In genomic region chr5:135466178-135467050, GRCh38 we compare ENCODE assay signal across 8 cellular contexts. TPM values are rescaled to one million over a fixed set of nuclear protein-coding genes. Genes with fewer than 3 reads are reported as not detected.
DNase-seq lines count a peak whose midpoint lies in the region; TF ChIP-seq lines count a peak whose summit lies in the region.

No MANE protein-coding gene starts in this region.

- H3K4me1 Mint-ChIP-seq in activated T-helper 2 cell treated with anti-CD3 and anti-CD28 coated beads, Interferon-gamma antibody, Interleukin-2, Interleukin-4, amounts not matched to agents 10 μg/mL and 5 μg/mL and 100 μg/mL, durations not matched to agents 14 hours and 24 hours and 36 hours (ENCODE audit: low read depth), result peaks cover 3% of the 10 kb centered on the region

- TF ChIP-seq CTCF in fibroblast of villous mesenchyme (IDR thresholded peaks at IDR 0.05; ENCODE audit: insufficient read depth, low read depth, low read length), result peak; percentile 88

- H3K27me3 Mint-ChIP-seq in activated T-helper 2 cell treated with anti-CD3 and anti-CD28 coated beads, Interferon-gamma antibody, Interleukin-2, Interleukin-4, amounts not matched to agents 10 μg/mL and 5 μg/mL and 100 μg/mL, durations not matched to agents 14 hours and 24 hours and 36 hours (ENCODE audit: low read depth), result peaks cover 39% of the 10 kb centered on the region

- DNase-seq in AML-193 (lab: John Stamatoyannopoulos, UW), result peak; percentile 36 to 42
- peak; percentile 56 for DNase-seq in GM19240 (ENCODE audit: insufficient read length, low spot score)
- peak; percentile 76 for DNase-seq in HuH-7.5 (ENCODE audit: low spot score)
- peak; percentile 51 for DNase-seq in RPMI7951 (ENCODE audit: low read depth)
- DNase-seq in activated T-helper 2 cell treated with anti-CD3 and anti-CD28 coated beads, Interferon-gamma antibody, Interleukin-2, Interleukin-4, amounts not matched to agents 10 μg/mL and 5 μg/mL and 100 μg/mL, durations not matched to agents 14 hours and 24 hours and 36 hours (ENCODE audit: low spot score), result peak; percentile 68
- DNase-seq in fibroblast of villous mesenchyme (ENCODE audit: low read depth), result peak; percentile 68
- peak in 51 of 56 donors; percentile 16 to 86 (median 56) for DNase-seq in nucleus accumbens (lab: John Stamatoyannopoulos, UW)
- DNase-seq in substantia nigra (lab: John Stamatoyannopoulos, UW), result peak in 40 of 49 donors; percentile 22 to 81 (median 62)

- peak overlapping the region; percentile 18 for H3K4me3 Mint-ChIP-seq in activated T-helper 2 cell treated with anti-CD3 and anti-CD28 coated beads, Interferon-gamma antibody, Interleukin-2, Interleukin-4, amounts not matched to agents 10 μg/mL and 5 μg/mL and 100 μg/mL, durations not matched to agents 14 hours and 24 hours and 36 hours (ENCODE audit: low read depth)

- no peaks in the 10 kb centered on the region for H3K36me3 Mint-ChIP-seq in activated T-helper 2 cell treated with anti-CD3 and anti-CD28 coated beads, Interferon-gamma antibody, Interleukin-2, Interleukin-4, amounts not matched to agents 10 μg/mL and 5 μg/mL and 100 μg/mL, durations not matched to agents 14 hours and 24 hours and 36 hours (ENCODE audit: low read depth)

- no peak overlapping the region for H3K27ac Mint-ChIP-seq in activated T-helper 2 cell treated with anti-CD3 and anti-CD28 coated beads, Interferon-gamma antibody, Interleukin-2, Interleukin-4, amounts not matched to agents 10 μg/mL and 5 μg/mL and 100 μg/mL, durations not matched to agents 14 hours and 24 hours and 36 hours

- intact Hi-C loops in activated T-helper 2 cell treated with anti-CD3 and anti-CD28 coated beads, Interferon-gamma antibody, Interleukin-2, Interleukin-4, amounts not matched to agents 10 μg/mL and 5 μg/mL and 100 μg/mL, durations not matched to agents 14 hours and 24 hours and 36 hours (cut with micrococcal nuclease), result loop anchor here (1.0 to 10.0 kb wide), 3 partner anchors 86 to 368 kb away; partner anchors contain the start of gene SLC25A48

- peak overlapping the region; percentile 26 for H3K4me3 ChIP-seq in fibroblast of villous mesenchyme (ENCODE audit: low read depth, low read length)

- no peak overlapping the region for H3K27ac ChIP-seq in substantia nigra (ENCODE audit: low read depth, low read length, poor library complexity, severe bottlenecking)

- no peaks in the 10 kb centered on the region for H3K9me3 Mint-ChIP-seq in activated T-helper 2 cell treated with anti-CD3 and anti-CD28 coated beads, Interferon-gamma antibody, Interleukin-2, Interleukin-4, amounts not matched to agents 10 μg/mL and 5 μg/mL and 100 μg/mL, durations not matched to agents 14 hours and 24 hours and 36 hours

RNA-seq across cellular contexts. Expression of gene TIFAB, which starts 14.3 kb away (rescaled TPM):
- not detected in 2 replicates for total RNA-seq in RPMI7951 (2014; rRNA removed; shearing (Covaris generic))
- not detected in 2 replicates for total RNA-seq in activated T-helper 2 cell treated with anti-CD3 and anti-CD28 coated beads, Interferon-gamma antibody, Interleukin-2, Interleukin-4, amounts not matched to agents 10 μg/mL and 5 μg/mL and 100 μg/mL, durations not matched to agents 14 hours and 24 hours and 36 hours
- not detected in 2 replicates for total RNA-seq in fibroblast of villous mesenchyme

RNA-seq across cellular contexts. Expression of gene DCANP1, which starts 19.3 kb away (rescaled TPM):
- total RNA-seq in RPMI7951 (2014; rRNA removed; shearing (Covaris generic)), result not detected in 2 replicates
- not detected in 2 replicates for total RNA-seq in activated T-helper 2 cell treated with anti-CD3 and anti-CD28 coated beads, Interferon-gamma antibody, Interleukin-2, Interleukin-4, amounts not matched to agents 10 μg/mL and 5 μg/mL and 100 μg/mL, durations not matched to agents 14 hours and 24 hours and 36 hours
- not detected in 2 replicates for total RNA-seq in fibroblast of villous mesenchyme
